Comparison of ENCODE assay signal across 24 cellular contexts in genomic region chr5:173693670-173694069, GRCh38.
DNase-seq lines count a peak whose midpoint lies in the region; ATAC-seq and TF ChIP-seq lines count a peak whose summit lies in the region.
"Had no signal": no experiment of that assay in that cellular context is flagged by ENCODE, and none has a peak within 500 bp of the region (broad histone marks: within the 10 kb centered on the region; RNA-seq: fewer than 3 reads in every experiment).

No MANE protein-coding gene starts in this region.

- peaks cover 4% of the 10 kb centered on the region for H3K36me3 Mint-ChIP-seq in endodermal cell (ENCODE audit: low read depth)
- H3K36me3 Mint-ChIP-seq in naive thymus-derived CD8-positive, alpha-beta T cell = no peaks in the 10 kb centered on the region
- H3K36me3 Mint-ChIP-seq: CD8-positive, alpha-beta T cell had no signal

- H3K4me3 ChIP-seq in endodermal cell (ENCODE audit: low read length) = peak overlapping the region; percentile 33
- no peak overlapping the region for H3K4me3 ChIP-seq in A673 (ENCODE audit: low read depth, low read length, poor library complexity, severe bottlenecking)
- H3K4me3 ChIP-seq: SJSA1 had no signal

- H3K9me3 Mint-ChIP-seq in endodermal cell = peaks cover 3% of the 10 kb centered on the region
- no peaks in the 10 kb centered on the region for H3K9me3 Mint-ChIP-seq in naive thymus-derived CD8-positive, alpha-beta T cell
- H3K9me3 Mint-ChIP-seq: CD8-positive, alpha-beta T cell had no signal

- H3K4me1 ChIP-seq in endodermal cell (ENCODE audit: control insufficient read depth, insufficient read depth, low read length) = peaks cover 12% of the 10 kb centered on the region
- no peaks in the 10 kb centered on the region for H3K4me1 ChIP-seq in A673 (ENCODE audit: insufficient read depth, low read length, poor library complexity, severe bottlenecking)
- H3K4me1 ChIP-seq: SJSA1 had no signal

- 78 to 79% methylated on average over 3 to 5 of the region's 5 CpGs for WGBS in endodermal cell (ENCODE audit: insufficient coverage in 1 of 2, insufficient read length in 1 of 2), 2 experiments

- H3K9me3 ChIP-seq in endodermal cell (ENCODE audit: control insufficient read depth, low read length) (peaks cover 9% of the 10 kb centered on the region), A673 (ENCODE audit: low read depth, low read length, poor library complexity, severe bottlenecking) (no peaks in the 10 kb centered on the region)
- H3K9me3 ChIP-seq: SJSA1 had no signal

- H3K27ac Mint-ChIP-seq in endodermal cell = no peak overlapping the region
- H3K27ac Mint-ChIP-seq in naive thymus-derived CD8-positive, alpha-beta T cell = no peak overlapping the region
- H3K27ac Mint-ChIP-seq: CD8-positive, alpha-beta T cell had no signal

- H3K27me3 Mint-ChIP-seq in endodermal cell (ENCODE audit: insufficient read depth) = no peaks in the 10 kb centered on the region
- H3K27me3 Mint-ChIP-seq in naive thymus-derived CD8-positive, alpha-beta T cell = peaks cover 0 to 1% (median 0%) of the 10 kb centered on the region in 5 donors

- POLR2A ChIA-PET in A673 (lab: Charles Lee; ENCODE audit: low non-redundant PET) = interaction anchor here (0.6 kb wide), 1 partner anchor 40 kb away, joined by 5 read pairs; no protein-coding TSS in a partner anchor
- POLR2A ChIA-PET in naive thymus-derived CD8-positive, alpha-beta T cell (lab: Charles Lee) = no interaction called here

- H3K27me3 ChIP-seq in endodermal cell (ENCODE audit: control insufficient read depth, insufficient read depth, low read length, poor library complexity, severe bottlenecking) = no peaks in the 10 kb centered on the region
- no peaks in the 10 kb centered on the region for H3K27me3 ChIP-seq in A673 (replicated peaks; ENCODE audit: insufficient read depth, low read depth, low read length, poor library complexity)
- H3K27me3 ChIP-seq: SJSA1 had no signal

- TF ChIP-seq CTCF in endodermal cell (conservative IDR thresholded peaks at IDR 0.05) (no peak), A673 (conservative IDR thresholded peaks at IDR 0.05; ENCODE audit: low read depth, low read length) (no peak)

- ATAC-seq in GM21367 (IDR thresholded peaks at IDR 0.05; ENCODE audit: unreplicated experiment) = no peak
- ATAC-seq in naive thymus-derived CD8-positive, alpha-beta T cell = no peak
- ATAC-seq: CD8-positive, alpha-beta T cell had no signal

- CTCF ChIA-PET in A673 (lab: Charles Lee) = no interaction called here

- no peaks in the 10 kb centered on the region for H3K36me3 ChIP-seq in endodermal cell (ENCODE audit: control insufficient read depth, insufficient read depth, low read length)
- H3K36me3 ChIP-seq in A673 (ENCODE audit: insufficient read depth, low read length, poor library complexity, severe bottlenecking) = no peaks in the 10 kb centered on the region
- H3K36me3 ChIP-seq: SJSA1 had no signal

- no TSS peak for BruUV-seq in A673 (replicated peaks; lab: Mats Ljungman, UMichigan)

- H3K27ac ChIP-seq in endodermal cell (ENCODE audit: low read depth, low read length) (no peak overlapping the region), A673 (ENCODE audit: low read depth, low read length, poor library complexity, severe bottlenecking) (no peak overlapping the region)
- H3K27ac ChIP-seq: C4-2B, HL-60, SJSA1 had no signal

- DNase-seq in HuH-7 (ENCODE audit: low spot score) (peak; percentile 34), endodermal cell (no peak), mucosa of gallbladder (ENCODE audit: low spot score) (peak; percentile 20), NCI-H510A (lab: John Stamatoyannopoulos, UW) (no peak), A673 (ENCODE audit: low spot score) (no peak)
- DNase-seq in naive thymus-derived CD8-positive, alpha-beta T cell = no peak
- DNase-seq: CD8-positive, alpha-beta T cell; DMS 273 treated with DMSO at 0.1 percent for 48 hours; DMS79; EL; GDM1; KBM-7; MV-4-11; NCI-H1105; NCI-H146; NCI-H1930; NCI-H446 treated with DMSO at 0.1 percent for 48 hours; NCI-H526 treated with DMSO at 0.1 percent for 48 hours; Right ventricle myocardium superior; RPMI8226 had no signal

- intact Hi-C loops in A673 (cut with micrococcal nuclease; ENCODE audit: unreplicated experiment) = no loop called here

- H3K4me3 Mint-ChIP-seq in endodermal cell = no peak overlapping the region
- H3K4me3 Mint-ChIP-seq in naive thymus-derived CD8-positive, alpha-beta T cell = no peak overlapping the region
- H3K4me3 Mint-ChIP-seq: CD8-positive, alpha-beta T cell had no signal

- peaks cover 27% of the 10 kb centered on the region for H3K4me1 Mint-ChIP-seq in endodermal cell
- peaks cover 6 to 31% (median 20%) of the 10 kb centered on the region in 4 donors for H3K4me1 Mint-ChIP-seq in naive thymus-derived CD8-positive, alpha-beta T cell

- H3K9ac ChIP-seq in endodermal cell (ENCODE audit: extremely low read depth, low read length, poor library complexity, severe bottlenecking) = no peak overlapping the region

Comparison
In these comparisons a context has a peak if more than half of its experiments do, and no peak if none do; other contexts are left out.
1. DNase-seq: peak in HuH-7 (single experiment) and mucosa of gallbladder (single experiment); none in endodermal cell (single experiment), NCI-H510A (single experiment), A673 (single experiment) and naive thymus-derived CD8-positive, alpha-beta T cell (0 of 10).